8 cellular contexts compared by ENCODE assay signal in genomic region chr10:14839305-14839695, GRCh38. TPM values are rescaled to one million over a fixed set of nuclear protein-coding genes. Genes with fewer than 3 reads are reported as not detected.
DNase-seq lines count a peak whose midpoint lies in the region; ATAC-seq, FAIRE-seq and TF ChIP-seq lines count a peak whose summit lies in the region.

No MANE protein-coding gene starts in this region.

- intact Hi-C loops in left ventricle myocardium inferior (cut with micrococcal nuclease), result no loop called here

- 4 to 10% (median 8%) methylated on average over 14 of the region's 14 CpGs for WGBS in small intestine, 3 donors

- H3K9me3 ChIP-seq in left ventricle myocardium inferior (replicated peaks) (no peaks in the 10 kb centered on the region), small intestine (ENCODE audit: control insufficient read depth, low read depth) (no peaks in the 10 kb centered on the region)

- peaks cover 35% of the 10 kb centered on the region for H3K4me1 ChIP-seq in left ventricle myocardium inferior
- H3K4me1 ChIP-seq in small intestine (ENCODE audit: control insufficient read depth in 2 of 2, insufficient read depth in 1 of 2, low read depth in 1 of 2, low read length in 1 of 2), result no peaks in the 10 kb centered on the region

- TF ChIP-seq CTCF in VCaP (conservative IDR thresholded peaks at IDR 0.05) (no peak), left ventricle myocardium inferior (IDR thresholded peaks at IDR 0.05; ENCODE audit: borderline replicate concordance) (no peak)

- peak overlapping the region; percentile 93 for H3K27ac ChIP-seq in VCaP
- peak overlapping the region; percentile 96 for H3K27ac ChIP-seq in left ventricle myocardium inferior (replicated peaks)
- peak overlapping the region; percentile 95 to 99 for H3K27ac ChIP-seq in small intestine (ENCODE audit: low read depth in 1 of 2, low read length in 1 of 2)

- peak overlapping the region; percentile 92 for H3K4me3 ChIP-seq in left ventricle myocardium inferior
- H3K4me3 ChIP-seq in small intestine (ENCODE audit: low read depth in 1 of 2, low read length in 2 of 2), result peak overlapping the region; percentile 94 to 98

- DNase-seq in NCI-H82 (lab: John Stamatoyannopoulos, UW) (peak; percentile 42), NCI-H82 treated with DMSO at 0.1 percent for 48 hours (lab: John Stamatoyannopoulos, UW; ENCODE audit: unreplicated experiment) (no peak), left ventricle myocardium inferior (no peak), small intestine (peak; percentile 43), NCI-H524 treated with DMSO at 0.1 percent for 48 hours (lab: John Stamatoyannopoulos, UW) (no peak)
- DNase-seq in central memory CD4-positive, alpha-beta T cell, result no peak

- no peak for ATAC-seq in GM18861 (IDR thresholded peaks at IDR 0.05; ENCODE audit: unreplicated experiment)

- H3K36me3 ChIP-seq in left ventricle myocardium inferior, result peaks cover 44% of the 10 kb centered on the region
- H3K36me3 ChIP-seq in small intestine (ENCODE audit: control insufficient read depth in 2 of 2, insufficient read depth in 2 of 2, low read length in 2 of 2), result peaks cover 7% of the 10 kb centered on the region in 2 donors

- no peak for FAIRE-seq in small intestine (lab: Jason Lieb, UNC)

- no peaks in the 10 kb centered on the region for H3K27me3 ChIP-seq in left ventricle myocardium inferior (ENCODE audit: low read depth)
- no peaks in the 10 kb centered on the region for H3K27me3 ChIP-seq in small intestine (ENCODE audit: control insufficient read depth in 2 of 2, insufficient read depth in 2 of 2, low read length in 2 of 2)

RNA-seq across cellular contexts. Expression of gene HSPA14, which starts 1.2 kb away (rescaled TPM):
- total RNA-seq in left ventricle myocardium inferior, result 8.2 TPM
- polyA plus RNA-seq in small intestine, result 10 to 100 TPM; 15.9 to 19.9 (median 19.2) TPM

RNA-seq across cellular contexts. Expression of gene MSANTD7, which starts 1.2 kb away (rescaled TPM):
- total RNA-seq in left ventricle myocardium inferior, result 5.0 TPM
- 1 to 10 TPM; 3.0 to 6.0 (median 3.6) TPM for polyA plus RNA-seq in small intestine

RNA-seq across cellular contexts. Expression of gene CDNF, which starts 1.5 kb away (rescaled TPM):
- 1.5 TPM for total RNA-seq in left ventricle myocardium inferior
- 1 to 10 TPM in 1 of 3 donors, under 1 TPM in 1, not detected in 1; 0.75 to 1.8 TPM for polyA plus RNA-seq in small intestine

RNA-seq across cellular contexts. Expression of gene SUV39H2, which starts 39.4 kb away (rescaled TPM):
- 4.8 TPM for total RNA-seq in left ventricle myocardium inferior
- polyA plus RNA-seq in small intestine, result 1 to 10 TPM; 2.7 to 7.3 (median 2.9) TPM

Comparison
In these comparisons a context has a peak if more than half of its experiments do, and no peak if none do; other contexts are left out.
1. DNase-seq: peak in NCI-H82 (single experiment) and small intestine (single experiment); none in NCI-H82 treated with DMSO at 0.1 percent for 48 hours (single experiment), left ventricle myocardium inferior (single experiment), NCI-H524 treated with DMSO at 0.1 percent for 48 hours (single experiment) and central memory CD4-positive, alpha-beta T cell (single experiment).
2. Peak in every context shown above with its lines, with median percentiles within 50 percentile points of each other: H3K27ac ChIP-seq.